Comparison of ENCODE assay signal across 11 cellular contexts in genomic region chr14:74921987-74922751, GRCh38. TPM values are rescaled to one million over a fixed set of nuclear protein-coding genes. Genes with fewer than 3 reads are reported as not detected.
DNase-seq lines count a peak whose midpoint lies in the region; ATAC-seq lines count a peak whose summit lies in the region.
"Had no signal": no experiment of that assay in that cellular context is flagged by ENCODE, and none has a peak within 500 bp of the region (broad histone marks: within the 10 kb centered on the region; RNA-seq: fewer than 3 reads in every experiment).

No MANE protein-coding gene starts in this region.

- no peaks in the 10 kb centered on the region for H3K27me3 ChIP-seq in iPS-18a (ENCODE audit: control insufficient read depth, insufficient read depth, low read length)

- DNase-seq in T-helper 1 cell (no peak), GM19240 (ENCODE audit: insufficient read length, low spot score) (no peak), AG20443 (ENCODE audit: low spot score) (no peak)
- DNase-seq: KG1 had no signal

- peak overlapping the region; percentile 64 for H3K4me3 Mint-ChIP-seq in T-helper 1 cell treated with Interleukin-12 subunit alpha and Interleukin-12 subunit beta and Interleukin-4 antibody, amounts not matched to agents 30 μg/mL and 1 μg/mL, for 36 hours
- peak overlapping the region; percentile 67 for H3K4me3 Mint-ChIP-seq in activated T-helper 17 cell treated with anti-CD3 and anti-CD28 coated beads, Interleukin-2, amount 50 U/mL, for 72 hours
- peak overlapping the region; percentile 74 for H3K4me3 Mint-ChIP-seq in stimulated activated memory B cell treated with anti-CD40 and anti-IgM and Interleukin-4, amounts not matched to agents 10 μg/mL and 1 μg/mL and 100 μg/mL, for 72 hours

- no peaks in the 10 kb centered on the region for H3K9me3 Mint-ChIP-seq in T-helper 1 cell treated with Interleukin-12 subunit alpha and Interleukin-12 subunit beta and Interleukin-4 antibody, amounts not matched to agents 30 μg/mL and 1 μg/mL, for 36 hours
- no peaks in the 10 kb centered on the region for H3K9me3 Mint-ChIP-seq in activated T-helper 17 cell treated with anti-CD3 and anti-CD28 coated beads, Interleukin-2, amount 50 U/mL, for 72 hours
- no peaks in the 10 kb centered on the region for H3K9me3 Mint-ChIP-seq in stimulated activated memory B cell treated with anti-CD40 and anti-IgM and Interleukin-4, amounts not matched to agents 10 μg/mL and 1 μg/mL and 100 μg/mL, for 72 hours

- peak overlapping the region; percentile 79 for H3K4me3 ChIP-seq in iPS-18a (ENCODE audit: low read length)

- peaks cover 9% of the 10 kb centered on the region for H3K27me3 Mint-ChIP-seq in T-helper 1 cell treated with Interleukin-12 subunit alpha and Interleukin-12 subunit beta and Interleukin-4 antibody, amounts not matched to agents 30 μg/mL and 1 μg/mL, for 36 hours (ENCODE audit: low read depth)
- H3K27me3 Mint-ChIP-seq in activated T-helper 17 cell treated with anti-CD3 and anti-CD28 coated beads, Interleukin-2, amount 50 U/mL, for 72 hours = peaks cover 3% of the 10 kb centered on the region
- H3K27me3 Mint-ChIP-seq in stimulated activated memory B cell treated with anti-CD40 and anti-IgM and Interleukin-4, amounts not matched to agents 10 μg/mL and 1 μg/mL and 100 μg/mL, for 72 hours = no peaks in the 10 kb centered on the region

- H3K27ac ChIP-seq in iPS-18a (ENCODE audit: low read length) = no peak overlapping the region

- no peaks in the 10 kb centered on the region for H3K4me1 ChIP-seq in iPS-18a (ENCODE audit: control insufficient read depth, low read depth, low read length)

- H3K9ac ChIP-seq in iPS-18a (ENCODE audit: low read length) = peak overlapping the region; percentile 77

- no peak for ATAC-seq in activated T-helper 17 cell treated with anti-CD3 and anti-CD28 coated beads, Interleukin-2, amount 50 U/mL, for 72 hours (replicated peaks)
- ATAC-seq in stimulated activated memory B cell treated with anti-CD40 and anti-IgM and Interleukin-4, amounts not matched to agents 10 μg/mL and 1 μg/mL and 100 μg/mL, for 72 hours = no peak
- no peak for ATAC-seq in HG03108 (IDR thresholded peaks at IDR 0.05; ENCODE audit: unreplicated experiment)

- peaks cover 8% of the 10 kb centered on the region for H3K4me1 Mint-ChIP-seq in T-helper 1 cell treated with Interleukin-12 subunit alpha and Interleukin-12 subunit beta and Interleukin-4 antibody, amounts not matched to agents 30 μg/mL and 1 μg/mL, for 36 hours (ENCODE audit: low read depth)
- H3K4me1 Mint-ChIP-seq in activated T-helper 17 cell treated with anti-CD3 and anti-CD28 coated beads, Interleukin-2, amount 50 U/mL, for 72 hours = no peaks in the 10 kb centered on the region
- peaks cover 17% of the 10 kb centered on the region for H3K4me1 Mint-ChIP-seq in stimulated activated memory B cell treated with anti-CD40 and anti-IgM and Interleukin-4, amounts not matched to agents 10 μg/mL and 1 μg/mL and 100 μg/mL, for 72 hours

- peaks cover 4% of the 10 kb centered on the region for H3K36me3 ChIP-seq in iPS-18a (ENCODE audit: control insufficient read depth, low read depth, low read length)

- H3K27ac Mint-ChIP-seq in T-helper 1 cell treated with Interleukin-12 subunit alpha and Interleukin-12 subunit beta and Interleukin-4 antibody, amounts not matched to agents 30 μg/mL and 1 μg/mL, for 36 hours = no peak overlapping the region
- H3K27ac Mint-ChIP-seq in activated T-helper 17 cell treated with anti-CD3 and anti-CD28 coated beads, Interleukin-2, amount 50 U/mL, for 72 hours = no peak overlapping the region
- H3K27ac Mint-ChIP-seq in stimulated activated memory B cell treated with anti-CD40 and anti-IgM and Interleukin-4, amounts not matched to agents 10 μg/mL and 1 μg/mL and 100 μg/mL, for 72 hours = peak overlapping the region; percentile 40

- H3K9me3 ChIP-seq in iPS-18a (ENCODE audit: control insufficient read depth, low read depth, low read length) = no peaks in the 10 kb centered on the region

- no peaks in the 10 kb centered on the region for H3K36me3 Mint-ChIP-seq in T-helper 1 cell treated with Interleukin-12 subunit alpha and Interleukin-12 subunit beta and Interleukin-4 antibody, amounts not matched to agents 30 μg/mL and 1 μg/mL, for 36 hours (ENCODE audit: low read depth)
- H3K36me3 Mint-ChIP-seq in activated T-helper 17 cell treated with anti-CD3 and anti-CD28 coated beads, Interleukin-2, amount 50 U/mL, for 72 hours (ENCODE audit: low read depth) = no peaks in the 10 kb centered on the region
- no peaks in the 10 kb centered on the region for H3K36me3 Mint-ChIP-seq in stimulated activated memory B cell treated with anti-CD40 and anti-IgM and Interleukin-4, amounts not matched to agents 10 μg/mL and 1 μg/mL and 100 μg/mL, for 72 hours

RNA-seq across cellular contexts. Expression of gene RPS6KL1, which starts 0.9 kb away (rescaled TPM):
- 1 to 10 TPM in 1 of 2 donors, under 1 TPM in 1; 0.79 to 3.2 TPM for total RNA-seq in activated T-helper 17 cell treated with anti-CD3 and anti-CD28 coated beads, Interleukin-2, amount 50 U/mL, for 72 hours
- total RNA-seq: A172 had no signal

RNA-seq across cellular contexts. Expression of gene PGF, which starts 33.2 kb away (rescaled TPM):
- under 1 TPM; 0.40 to 0.48 TPM for total RNA-seq in activated T-helper 17 cell treated with anti-CD3 and anti-CD28 coated beads, Interleukin-2, amount 50 U/mL, for 72 hours

RNA-seq across cellular contexts. Expression of gene DLST, which starts 40.5 kb away (rescaled TPM):
- 100 to 1,000 TPM; 102 to 132 TPM for total RNA-seq in activated T-helper 17 cell treated with anti-CD3 and anti-CD28 coated beads, Interleukin-2, amount 50 U/mL, for 72 hours

RNA-seq across cellular contexts. Expression of gene PROX2, which starts 46.2 kb away (rescaled TPM):
- total RNA-seq in activated T-helper 17 cell treated with anti-CD3 and anti-CD28 coated beads, Interleukin-2, amount 50 U/mL, for 72 hours = under 1 TPM; 0.71 TPM
- total RNA-seq: A172, glomerular endothelial cell had no signal
